1 cellular context compared by ENCODE assay signal in the genomic region with DNA sequence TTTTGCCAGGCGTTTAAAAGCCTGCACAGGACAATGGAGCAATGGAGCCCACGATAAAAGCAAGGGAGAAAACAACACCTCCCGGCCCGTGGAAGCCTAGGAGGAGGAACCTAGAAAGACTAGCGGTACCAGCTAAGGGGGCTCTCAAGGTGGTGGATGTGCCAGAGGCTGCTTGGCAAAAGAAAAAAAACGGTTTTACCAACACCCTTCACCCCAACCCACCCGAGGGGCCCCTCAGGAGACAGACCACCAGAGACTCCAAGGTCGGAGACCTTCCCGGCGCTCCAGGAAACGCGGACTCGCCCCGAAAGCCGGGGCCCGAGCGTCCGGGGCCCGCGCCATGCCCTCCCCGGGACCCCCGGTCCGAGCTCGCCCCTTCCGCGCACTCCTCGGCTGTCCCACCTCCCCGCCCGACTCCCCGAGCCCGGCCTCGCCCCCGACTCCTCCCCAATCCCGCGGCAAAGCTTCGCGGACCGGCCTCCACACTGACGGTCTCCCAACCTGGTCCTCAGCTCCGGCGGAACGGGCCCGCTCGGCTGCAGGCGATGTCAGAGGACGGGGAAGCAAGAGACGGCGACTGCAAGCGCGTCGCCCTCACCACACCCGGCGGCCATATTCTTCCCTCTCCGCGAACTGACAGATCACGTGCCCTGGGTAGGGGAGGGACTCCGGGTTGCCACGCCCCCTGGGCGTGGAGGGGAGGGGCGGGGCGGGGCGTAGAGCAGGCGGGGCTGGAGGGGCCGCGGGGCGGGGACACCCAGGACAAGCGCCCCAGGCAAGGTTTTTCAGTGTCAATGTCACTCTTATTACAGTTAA.
TF ChIP-seq lines count a peak whose summit lies in the region.

A gene (minus strand): TSS at position 635 of the 816 bp plus-strand sequence. CDS start 10,520 bp downstream, outside the sequence.

TF ChIP-seq in H1, 55 proteins besides CTCF, POLR2A, EP300 and RAD21:
- TF ChIP-seq KDM1A (IDR thresholded peaks at IDR 0.05; ENCODE audit: borderline replicate concordance, low read length), result no peak
- no peak; the same call in 1 of the 2 replicates for TF ChIP-seq KDM5A (IDR thresholded peaks at IDR 0.05; ENCODE audit: low read length)
- TF ChIP-seq NANOG (IDR thresholded peaks at IDR 0.05; ENCODE audit: insufficient read depth, low read depth, low read length, poor library complexity, severe bottlenecking), result no peak
- TF ChIP-seq SRF (IDR thresholded peaks at IDR 0.05; ENCODE audit: low read depth, low read length), result no peak
- peak; percentile 100 for TF ChIP-seq RBBP5 (IDR thresholded peaks at IDR 0.05; ENCODE audit: borderline replicate concordance, low read depth, low read length)
- no peak for TF ChIP-seq SIX5 (IDR thresholded peaks at IDR 0.05; ENCODE audit: low read depth, low read length)
- TF ChIP-seq SUZ12 (IDR thresholded peaks at IDR 0.05; ENCODE audit: low read length), result no peak
- no peak for TF ChIP-seq NRF1 (IDR thresholded peaks at IDR 0.05; ENCODE audit: low read depth, low read length)
- no peak for TF ChIP-seq GTF2F1 (IDR thresholded peaks at IDR 0.05; ENCODE audit: borderline replicate concordance, low read depth, low read length)
- peak; percentile 76 to 91; a peak in 3 of 4 replicates for TF ChIP-seq SIN3A (conservative IDR thresholded peaks at IDR 0.05 in 1 of 2, IDR thresholded peaks at IDR 0.05 in 1 of 2; ENCODE audit: low read depth in 1 of 2, low read length in 2 of 2)
- peak in 1 of 2 experiments; percentile 85; a peak in 1 of 4 replicates for TF ChIP-seq HDAC2 (IDR thresholded peaks at IDR 0.05; ENCODE audit: borderline replicate concordance in 1 of 2, low read depth in 2 of 2, low read length in 2 of 2)
- no peak for TF ChIP-seq CEBPB (IDR thresholded peaks at IDR 0.05; ENCODE audit: low read depth, low read length)
- TF ChIP-seq BCL11A (IDR thresholded peaks at IDR 0.05; ENCODE audit: low read depth in 2 of 2, low read length in 2 of 2), result no peak
- TF ChIP-seq CHD2 (IDR thresholded peaks at IDR 0.05; ENCODE audit: low read length), result no peak
- no peak for TF ChIP-seq SP2 (IDR thresholded peaks at IDR 0.05; ENCODE audit: low read length)
- peak; percentile 95 for TF ChIP-seq YY1 (IDR thresholded peaks at IDR 0.05; ENCODE audit: low read depth, low read length)
- TF ChIP-seq GABPA (IDR thresholded peaks at IDR 0.05; ENCODE audit: borderline replicate concordance, insufficient read depth, low read length), result no peak
- TF ChIP-seq TAF7 (optimal IDR thresholded peaks at IDR 0.05; ENCODE audit: borderline replicate concordance, low read depth, low read length), result peak; percentile 68
- TF ChIP-seq, protein P1, sequence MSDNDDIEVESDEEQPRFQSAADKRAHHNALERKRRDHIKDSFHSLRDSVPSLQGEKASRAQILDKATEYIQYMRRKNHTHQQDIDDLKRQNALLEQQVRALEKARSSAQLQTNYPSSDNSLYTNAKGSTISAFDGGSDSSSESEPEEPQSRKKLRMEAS (IDR thresholded peaks at IDR 0.05), result no peak; the same call in 1 of the 2 replicates
- TF ChIP-seq, protein P2, sequence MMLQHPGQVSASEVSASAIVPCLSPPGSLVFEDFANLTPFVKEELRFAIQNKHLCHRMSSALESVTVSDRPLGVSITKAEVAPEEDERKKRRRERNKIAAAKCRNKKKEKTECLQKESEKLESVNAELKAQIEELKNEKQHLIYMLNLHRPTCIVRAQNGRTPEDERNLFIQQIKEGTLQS (IDR thresholded peaks at IDR 0.05; ENCODE audit: insufficient read depth, low read depth, low read length), result 0 out of 2 replicates have a peak, but pooled peaks have one; percentile 70
- no peak for TF ChIP-seq RNF2 (IDR thresholded peaks at IDR 0.05; ENCODE audit: borderline replicate concordance, low read depth, low read length, missing control alignments, poor library complexity, severe bottlenecking)
- peak; percentile 90 for TF ChIP-seq TAF1 (IDR thresholded peaks at IDR 0.05; ENCODE audit: low read depth, low read length)
- no peak for TF ChIP-seq RXRA (IDR thresholded peaks at IDR 0.05; ENCODE audit: insufficient read depth, low read depth, low read length)
- TF ChIP-seq SIRT6 (IDR thresholded peaks at IDR 0.05; ENCODE audit: low read length), result no peak
- TF ChIP-seq KDM4A (IDR thresholded peaks at IDR 0.05; ENCODE audit: low read depth, low read length, severe bottlenecking), result peak; percentile 70
- no peak for TF ChIP-seq BACH1 (IDR thresholded peaks at IDR 0.05; ENCODE audit: low read length)
- TF ChIP-seq JUND (IDR thresholded peaks at IDR 0.05; ENCODE audit: low read length), result no peak
- no peak for TF ChIP-seq MAFK (IDR thresholded peaks at IDR 0.05; ENCODE audit: low read depth, low read length)
- peak; percentile 78; the same call in 1 of the 2 replicates for TF ChIP-seq SP4 (IDR thresholded peaks at IDR 0.05; ENCODE audit: low read length)
- TF ChIP-seq POLR2AphosphoS5 (IDR thresholded peaks at IDR 0.05; ENCODE audit: low read depth, low read length), result peak; percentile 82; the same call in 1 of the 2 replicates
- peak; percentile 99 for TF ChIP-seq ASH2L (IDR thresholded peaks at IDR 0.05; ENCODE audit: low read length)
- no peak for TF ChIP-seq SAP30 (IDR thresholded peaks at IDR 0.05; ENCODE audit: insufficient read depth, insufficient replicate concordance, low read length)
- TF ChIP-seq EZH2 (IDR thresholded peaks at IDR 0.05; ENCODE audit: low read depth, low read length, severe bottlenecking), result no peak
- TF ChIP-seq SP1 (IDR thresholded peaks at IDR 0.05; ENCODE audit: low read depth, low read length), result peak; percentile 42; the same call in 1 of the 2 replicates
- no peak for TF ChIP-seq BRCA1 (IDR thresholded peaks at IDR 0.05; ENCODE audit: low read depth, low read length)
- peak; percentile 33; the same call in 1 of the 2 replicates for TF ChIP-seq CREB1 (IDR thresholded peaks at IDR 0.05)
- TF ChIP-seq PHF8 (conservative IDR thresholded peaks at IDR 0.05; ENCODE audit: low read depth, low read length), result peak; percentile 74
- TF ChIP-seq, protein P3, sequence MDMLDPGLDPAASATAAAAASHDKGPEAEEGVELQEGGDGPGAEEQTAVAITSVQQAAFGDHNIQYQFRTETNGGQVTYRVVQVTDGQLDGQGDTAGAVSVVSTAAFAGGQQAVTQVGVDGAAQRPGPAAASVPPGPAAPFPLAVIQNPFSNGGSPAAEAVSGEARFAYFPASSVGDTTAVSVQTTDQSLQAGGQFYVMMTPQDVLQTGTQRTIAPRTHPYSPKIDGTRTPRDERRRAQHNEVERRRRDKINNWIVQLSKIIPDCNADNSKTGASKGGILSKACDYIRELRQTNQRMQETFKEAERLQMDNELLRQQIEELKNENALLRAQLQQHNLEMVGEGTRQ (IDR thresholded peaks at IDR 0.05; ENCODE audit: low read length), result peak; percentile 86
- TF ChIP-seq TEAD4 (IDR thresholded peaks at IDR 0.05; ENCODE audit: low read depth, low read length), result no peak
- TF ChIP-seq HDAC6 (IDR thresholded peaks at IDR 0.05; ENCODE audit: low read depth, low read length), result no peak
- no peak for TF ChIP-seq CTBP2 (IDR thresholded peaks at IDR 0.05; ENCODE audit: borderline replicate concordance, insufficient read depth, insufficient read length, low read length)
- TF ChIP-seq, protein P4, sequence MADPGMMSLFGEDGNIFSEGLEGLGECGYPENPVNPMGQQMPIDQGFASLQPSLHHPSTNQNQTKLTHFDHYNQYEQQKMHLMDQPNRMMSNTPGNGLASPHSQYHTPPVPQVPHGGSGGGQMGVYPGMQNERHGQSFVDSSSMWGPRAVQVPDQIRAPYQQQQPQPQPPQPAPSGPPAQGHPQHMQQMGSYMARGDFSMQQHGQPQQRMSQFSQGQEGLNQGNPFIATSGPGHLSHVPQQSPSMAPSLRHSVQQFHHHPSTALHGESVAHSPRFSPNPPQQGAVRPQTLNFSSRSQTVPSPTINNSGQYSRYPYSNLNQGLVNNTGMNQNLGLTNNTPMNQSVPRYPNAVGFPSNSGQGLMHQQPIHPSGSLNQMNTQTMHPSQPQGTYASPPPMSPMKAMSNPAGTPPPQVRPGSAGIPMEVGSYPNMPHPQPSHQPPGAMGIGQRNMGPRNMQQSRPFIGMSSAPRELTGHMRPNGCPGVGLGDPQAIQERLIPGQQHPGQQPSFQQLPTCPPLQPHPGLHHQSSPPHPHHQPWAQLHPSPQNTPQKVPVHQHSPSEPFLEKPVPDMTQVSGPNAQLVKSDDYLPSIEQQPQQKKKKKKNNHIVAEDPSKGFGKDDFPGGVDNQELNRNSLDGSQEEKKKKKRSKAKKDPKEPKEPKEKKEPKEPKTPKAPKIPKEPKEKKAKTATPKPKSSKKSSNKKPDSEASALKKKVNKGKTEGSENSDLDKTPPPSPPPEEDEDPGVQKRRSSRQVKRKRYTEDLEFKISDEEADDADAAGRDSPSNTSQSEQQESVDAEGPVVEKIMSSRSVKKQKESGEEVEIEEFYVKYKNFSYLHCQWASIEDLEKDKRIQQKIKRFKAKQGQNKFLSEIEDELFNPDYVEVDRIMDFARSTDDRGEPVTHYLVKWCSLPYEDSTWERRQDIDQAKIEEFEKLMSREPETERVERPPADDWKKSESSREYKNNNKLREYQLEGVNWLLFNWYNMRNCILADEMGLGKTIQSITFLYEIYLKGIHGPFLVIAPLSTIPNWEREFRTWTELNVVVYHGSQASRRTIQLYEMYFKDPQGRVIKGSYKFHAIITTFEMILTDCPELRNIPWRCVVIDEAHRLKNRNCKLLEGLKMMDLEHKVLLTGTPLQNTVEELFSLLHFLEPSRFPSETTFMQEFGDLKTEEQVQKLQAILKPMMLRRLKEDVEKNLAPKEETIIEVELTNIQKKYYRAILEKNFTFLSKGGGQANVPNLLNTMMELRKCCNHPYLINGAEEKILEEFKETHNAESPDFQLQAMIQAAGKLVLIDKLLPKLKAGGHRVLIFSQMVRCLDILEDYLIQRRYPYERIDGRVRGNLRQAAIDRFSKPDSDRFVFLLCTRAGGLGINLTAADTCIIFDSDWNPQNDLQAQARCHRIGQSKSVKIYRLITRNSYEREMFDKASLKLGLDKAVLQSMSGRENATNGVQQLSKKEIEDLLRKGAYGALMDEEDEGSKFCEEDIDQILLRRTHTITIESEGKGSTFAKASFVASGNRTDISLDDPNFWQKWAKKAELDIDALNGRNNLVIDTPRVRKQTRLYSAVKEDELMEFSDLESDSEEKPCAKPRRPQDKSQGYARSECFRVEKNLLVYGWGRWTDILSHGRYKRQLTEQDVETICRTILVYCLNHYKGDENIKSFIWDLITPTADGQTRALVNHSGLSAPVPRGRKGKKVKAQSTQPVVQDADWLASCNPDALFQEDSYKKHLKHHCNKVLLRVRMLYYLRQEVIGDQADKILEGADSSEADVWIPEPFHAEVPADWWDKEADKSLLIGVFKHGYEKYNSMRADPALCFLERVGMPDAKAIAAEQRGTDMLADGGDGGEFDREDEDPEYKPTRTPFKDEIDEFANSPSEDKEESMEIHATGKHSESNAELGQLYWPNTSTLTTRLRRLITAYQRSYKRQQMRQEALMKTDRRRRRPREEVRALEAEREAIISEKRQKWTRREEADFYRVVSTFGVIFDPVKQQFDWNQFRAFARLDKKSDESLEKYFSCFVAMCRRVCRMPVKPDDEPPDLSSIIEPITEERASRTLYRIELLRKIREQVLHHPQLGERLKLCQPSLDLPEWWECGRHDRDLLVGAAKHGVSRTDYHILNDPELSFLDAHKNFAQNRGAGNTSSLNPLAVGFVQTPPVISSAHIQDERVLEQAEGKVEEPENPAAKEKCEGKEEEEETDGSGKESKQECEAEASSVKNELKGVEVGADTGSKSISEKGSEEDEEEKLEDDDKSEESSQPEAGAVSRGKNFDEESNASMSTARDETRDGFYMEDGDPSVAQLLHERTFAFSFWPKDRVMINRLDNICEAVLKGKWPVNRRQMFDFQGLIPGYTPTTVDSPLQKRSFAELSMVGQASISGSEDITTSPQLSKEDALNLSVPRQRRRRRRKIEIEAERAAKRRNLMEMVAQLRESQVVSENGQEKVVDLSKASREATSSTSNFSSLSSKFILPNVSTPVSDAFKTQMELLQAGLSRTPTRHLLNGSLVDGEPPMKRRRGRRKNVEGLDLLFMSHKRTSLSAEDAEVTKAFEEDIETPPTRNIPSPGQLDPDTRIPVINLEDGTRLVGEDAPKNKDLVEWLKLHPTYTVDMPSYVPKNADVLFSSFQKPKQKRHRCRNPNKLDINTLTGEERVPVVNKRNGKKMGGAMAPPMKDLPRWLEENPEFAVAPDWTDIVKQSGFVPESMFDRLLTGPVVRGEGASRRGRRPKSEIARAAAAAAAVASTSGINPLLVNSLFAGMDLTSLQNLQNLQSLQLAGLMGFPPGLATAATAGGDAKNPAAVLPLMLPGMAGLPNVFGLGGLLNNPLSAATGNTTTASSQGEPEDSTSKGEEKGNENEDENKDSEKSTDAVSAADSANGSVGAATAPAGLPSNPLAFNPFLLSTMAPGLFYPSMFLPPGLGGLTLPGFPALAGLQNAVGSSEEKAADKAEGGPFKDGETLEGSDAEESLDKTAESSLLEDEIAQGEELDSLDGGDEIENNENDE (IDR thresholded peaks at IDR 0.05; ENCODE audit: insufficient replicate concordance, low read length), result no peak
- TF ChIP-seq CBX8 (IDR thresholded peaks at IDR 0.05; ENCODE audit: borderline replicate concordance, low read depth, low read length), result no peak
- peak; percentile 70; the same call in 1 of the 2 replicates for TF ChIP-seq TBP (IDR thresholded peaks at IDR 0.05; ENCODE audit: low read depth, low read length)
- TF ChIP-seq, protein P5, sequence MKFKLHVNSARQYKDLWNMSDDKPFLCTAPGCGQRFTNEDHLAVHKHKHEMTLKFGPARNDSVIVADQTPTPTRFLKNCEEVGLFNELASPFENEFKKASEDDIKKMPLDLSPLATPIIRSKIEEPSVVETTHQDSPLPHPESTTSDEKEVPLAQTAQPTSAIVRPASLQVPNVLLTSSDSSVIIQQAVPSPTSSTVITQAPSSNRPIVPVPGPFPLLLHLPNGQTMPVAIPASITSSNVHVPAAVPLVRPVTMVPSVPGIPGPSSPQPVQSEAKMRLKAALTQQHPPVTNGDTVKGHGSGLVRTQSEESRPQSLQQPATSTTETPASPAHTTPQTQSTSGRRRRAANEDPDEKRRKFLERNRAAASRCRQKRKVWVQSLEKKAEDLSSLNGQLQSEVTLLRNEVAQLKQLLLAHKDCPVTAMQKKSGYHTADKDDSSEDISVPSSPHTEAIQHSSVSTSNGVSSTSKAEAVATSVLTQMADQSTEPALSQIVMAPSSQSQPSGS (IDR thresholded peaks at IDR 0.05; ENCODE audit: low read length), result no peak
- TF ChIP-seq EGR1 (IDR thresholded peaks at IDR 0.05; ENCODE audit: borderline replicate concordance, low read depth, low read length), result no peak
- no peak for TF ChIP-seq CBX5 (IDR thresholded peaks at IDR 0.05; ENCODE audit: low read depth, low read length)
- TF ChIP-seq POU5F1 (IDR thresholded peaks at IDR 0.05; ENCODE audit: low read depth, low read length), result no peak
- TF ChIP-seq ZNF274 (IDR thresholded peaks at IDR 0.05; ENCODE audit: borderline replicate concordance, extremely low read depth, low read length), result no peak
- TF ChIP-seq RFX5 (IDR thresholded peaks at IDR 0.05; ENCODE audit: borderline replicate concordance, low read depth, low read length), result no peak
- TF ChIP-seq FOSL1 (IDR thresholded peaks at IDR 0.05; ENCODE audit: insufficient read depth, low read depth, low read length), result no peak
- TF ChIP-seq JUN (IDR thresholded peaks at IDR 0.05; ENCODE audit: low read depth, low read length), result no peak
- no peak for TF ChIP-seq CHD1 (IDR thresholded peaks at IDR 0.05; ENCODE audit: low read depth, low read length)
- no peak for TF ChIP-seq TCF12 (IDR thresholded peaks at IDR 0.05; ENCODE audit: low read depth, low read length)
- TF ChIP-seq, protein P6, sequence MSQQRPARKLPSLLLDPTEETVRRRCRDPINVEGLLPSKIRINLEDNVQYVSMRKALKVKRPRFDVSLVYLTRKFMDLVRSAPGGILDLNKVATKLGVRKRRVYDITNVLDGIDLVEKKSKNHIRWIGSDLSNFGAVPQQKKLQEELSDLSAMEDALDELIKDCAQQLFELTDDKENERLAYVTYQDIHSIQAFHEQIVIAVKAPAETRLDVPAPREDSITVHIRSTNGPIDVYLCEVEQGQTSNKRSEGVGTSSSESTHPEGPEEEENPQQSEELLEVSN (IDR thresholded peaks at IDR 0.05), result peak; percentile 22; the same call in 1 of the 2 replicates
